In genomic region chr4:61693520-61693919, GRCh38 we compare ENCODE assay signal across 1 cellular context.
A peak's percentile ranks its signal among the peaks of the same experiment; 100 is the strongest.
TF ChIP-seq lines count a peak whose summit lies in the region.

No MANE protein-coding gene starts in this region.

TF ChIP-seq in SK-N-SH treated with all-trans-retinoic acid at 6 μM for 48 hours, 23 proteins besides CTCF, POLR2A, EP300 and RAD21 (continued from another document):
- TF ChIP-seq, protein P1, sequence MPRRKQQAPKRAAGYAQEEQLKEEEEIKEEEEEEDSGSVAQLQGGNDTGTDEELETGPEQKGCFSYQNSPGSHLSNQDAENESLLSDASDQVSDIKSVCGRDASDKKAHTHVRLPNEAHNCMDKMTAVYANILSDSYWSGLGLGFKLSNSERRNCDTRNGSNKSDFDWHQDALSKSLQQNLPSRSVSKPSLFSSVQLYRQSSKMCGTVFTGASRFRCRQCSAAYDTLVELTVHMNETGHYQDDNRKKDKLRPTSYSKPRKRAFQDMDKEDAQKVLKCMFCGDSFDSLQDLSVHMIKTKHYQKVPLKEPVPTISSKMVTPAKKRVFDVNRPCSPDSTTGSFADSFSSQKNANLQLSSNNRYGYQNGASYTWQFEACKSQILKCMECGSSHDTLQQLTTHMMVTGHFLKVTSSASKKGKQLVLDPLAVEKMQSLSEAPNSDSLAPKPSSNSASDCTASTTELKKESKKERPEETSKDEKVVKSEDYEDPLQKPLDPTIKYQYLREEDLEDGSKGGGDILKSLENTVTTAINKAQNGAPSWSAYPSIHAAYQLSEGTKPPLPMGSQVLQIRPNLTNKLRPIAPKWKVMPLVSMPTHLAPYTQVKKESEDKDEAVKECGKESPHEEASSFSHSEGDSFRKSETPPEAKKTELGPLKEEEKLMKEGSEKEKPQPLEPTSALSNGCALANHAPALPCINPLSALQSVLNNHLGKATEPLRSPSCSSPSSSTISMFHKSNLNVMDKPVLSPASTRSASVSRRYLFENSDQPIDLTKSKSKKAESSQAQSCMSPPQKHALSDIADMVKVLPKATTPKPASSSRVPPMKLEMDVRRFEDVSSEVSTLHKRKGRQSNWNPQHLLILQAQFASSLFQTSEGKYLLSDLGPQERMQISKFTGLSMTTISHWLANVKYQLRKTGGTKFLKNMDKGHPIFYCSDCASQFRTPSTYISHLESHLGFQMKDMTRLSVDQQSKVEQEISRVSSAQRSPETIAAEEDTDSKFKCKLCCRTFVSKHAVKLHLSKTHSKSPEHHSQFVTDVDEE (CRISPR knock-in tag; IDR thresholded peaks at IDR 0.05) = 0 out of 2 replicates have a peak, but pooled peaks have one; percentile 60
- TF ChIP-seq GLIS3 (CRISPR knock-in tag; IDR thresholded peaks at IDR 0.05) (0 out of 2 replicates have a peak, but pooled peaks have one; percentile 3), RARB (CRISPR knock-in tag; IDR thresholded peaks at IDR 0.05) (no peak), CREB5 (CRISPR knock-in tag; IDR thresholded peaks at IDR 0.05; ENCODE audit: low read depth) (no peak)
TF ChIP-seq in SK-N-SH treated with all-trans-retinoic acid at 6 μM for 48 hours: peak in this region for 5.
